In the genomic region with DNA sequence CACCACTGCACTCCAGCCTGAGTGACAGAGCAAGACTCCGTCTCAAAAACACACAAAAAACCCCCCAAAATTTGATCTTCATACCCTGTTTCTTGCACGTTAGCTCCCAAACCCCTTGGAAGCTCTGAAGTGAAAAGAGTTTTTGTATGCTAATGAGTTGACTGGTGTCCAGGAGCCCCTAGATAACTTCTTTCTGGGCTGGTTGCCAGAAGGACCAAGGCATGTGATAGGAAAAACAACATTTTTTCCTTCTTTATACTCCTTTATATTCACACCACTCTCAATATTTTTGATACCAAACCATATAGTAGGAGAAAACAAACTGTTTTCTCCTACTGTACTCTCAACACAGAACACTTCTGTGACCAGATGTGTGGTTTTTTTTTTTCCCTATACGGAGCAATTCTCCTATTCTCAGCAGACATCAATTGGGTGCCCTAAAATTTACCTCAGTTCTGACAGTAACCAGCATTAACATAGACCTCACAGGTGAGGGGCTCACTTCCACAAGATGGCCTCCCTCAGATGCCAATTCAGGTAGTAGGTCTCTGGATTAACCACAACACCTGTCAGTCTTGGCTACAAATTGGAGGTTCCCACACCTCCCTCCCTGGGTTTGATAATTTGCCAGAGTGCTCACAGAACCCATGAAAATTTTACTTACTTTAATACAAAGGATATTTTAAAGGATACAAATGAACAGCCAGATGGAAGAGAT, we compare ENCODE assay signal across 11 cellular contexts. TPM values are rescaled to one million over a fixed set of nuclear protein-coding genes. Genes with fewer than 3 reads are reported as not detected.
DNase-seq lines count a peak whose midpoint lies in the region; ATAC-seq and TF ChIP-seq lines count a peak whose summit lies in the region.
"Had no signal": no experiment of that assay in that cellular context is flagged by ENCODE, and none has a peak within 500 bp of the region (broad histone marks: within the 10 kb centered on the region; RNA-seq: fewer than 3 reads in every experiment).

No MANE protein-coding gene starts in this region.

- peak overlapping the region; percentile 46 for H3K27ac Mint-ChIP-seq in osteocyte (ENCODE audit: unreplicated experiment)
- no peak overlapping the region for H3K27ac Mint-ChIP-seq in activated T-helper 17 cell treated with anti-CD3 and anti-CD28 coated beads, Interleukin-2, amount 50 U/mL, for 72 hours

- no peak for ATAC-seq in HG03097 (IDR thresholded peaks at IDR 0.05; ENCODE audit: low FRiP score, unreplicated experiment)
- no peak for ATAC-seq in activated T-helper 17 cell treated with anti-CD3 and anti-CD28 coated beads, Interleukin-2, amount 50 U/mL, for 72 hours (replicated peaks)
- ATAC-seq: stimulated activated naive CD8-positive, alpha-beta T cell treated with anti-CD3 and anti-CD28 coated beads, Interleukin-15, amount 100 ng/mL, for 72 hours had no signal

- peaks cover 1% of the 10 kb centered on the region for H3K36me3 Mint-ChIP-seq in osteocyte (ENCODE audit: unreplicated experiment)
- H3K36me3 Mint-ChIP-seq in activated T-helper 17 cell treated with anti-CD3 and anti-CD28 coated beads, Interleukin-2, amount 50 U/mL, for 72 hours (ENCODE audit: low read depth), result peaks cover 10% of the 10 kb centered on the region

- DNase-seq in EL (peak; percentile 52), RPMI8226 (peak; percentile 53), erythroblast (lab: John Stamatoyannopoulos, UW) (peak; percentile 81 to 82), osteocyte (ENCODE audit: extremely low spot score, unreplicated experiment) (no peak), NCI-H524 (lab: John Stamatoyannopoulos, UW) (no peak), NCI-H510A treated with DMSO at 0.1 percent for 48 hours (lab: John Stamatoyannopoulos, UW) (no peak)
- DNase-seq: CD4-positive, alpha-beta memory T cell; NCI-H146; stimulated activated naive CD8-positive, alpha-beta T cell treated with anti-CD3 and anti-CD28 coated beads, Interleukin-15, amount 100 ng/mL, for 72 hours had no signal

- no peaks in the 10 kb centered on the region for H3K27me3 Mint-ChIP-seq in osteocyte (ENCODE audit: unreplicated experiment)
- no peaks in the 10 kb centered on the region for H3K27me3 Mint-ChIP-seq in activated T-helper 17 cell treated with anti-CD3 and anti-CD28 coated beads, Interleukin-2, amount 50 U/mL, for 72 hours
- H3K27me3 Mint-ChIP-seq: CD4-positive, alpha-beta memory T cell; stimulated activated naive CD8-positive, alpha-beta T cell treated with anti-CD3 and anti-CD28 coated beads, Interleukin-15, amount 100 ng/mL, for 72 hours had no signal

- H3K4me3 Mint-ChIP-seq in osteocyte (ENCODE audit: unreplicated experiment), result no peak overlapping the region
- no peak overlapping the region for H3K4me3 Mint-ChIP-seq in activated T-helper 17 cell treated with anti-CD3 and anti-CD28 coated beads, Interleukin-2, amount 50 U/mL, for 72 hours
- H3K4me3 Mint-ChIP-seq: CD4-positive, alpha-beta memory T cell; stimulated activated naive CD8-positive, alpha-beta T cell treated with anti-CD3 and anti-CD28 coated beads, Interleukin-15, amount 100 ng/mL, for 72 hours had no signal

- no peak for TF ChIP-seq POLR2A in erythroblast (IDR thresholded peaks at IDR 0.05; ENCODE audit: low read length)

- peaks cover 26% of the 10 kb centered on the region for H3K4me1 Mint-ChIP-seq in osteocyte (ENCODE audit: unreplicated experiment)
- peaks cover 12% of the 10 kb centered on the region for H3K4me1 Mint-ChIP-seq in activated T-helper 17 cell treated with anti-CD3 and anti-CD28 coated beads, Interleukin-2, amount 50 U/mL, for 72 hours

- H3K9me3 Mint-ChIP-seq in osteocyte (ENCODE audit: unreplicated experiment), result no peaks in the 10 kb centered on the region
- no peaks in the 10 kb centered on the region for H3K9me3 Mint-ChIP-seq in activated T-helper 17 cell treated with anti-CD3 and anti-CD28 coated beads, Interleukin-2, amount 50 U/mL, for 72 hours
- H3K9me3 Mint-ChIP-seq: CD4-positive, alpha-beta memory T cell; stimulated activated naive CD8-positive, alpha-beta T cell treated with anti-CD3 and anti-CD28 coated beads, Interleukin-15, amount 100 ng/mL, for 72 hours had no signal

- no peak for TF ChIP-seq CTCF in osteocyte (IDR thresholded peaks at IDR 0.05)

RNA-seq across cellular contexts. Expression of a gene that starts 25.5 kb away (rescaled TPM):
- 34.3 and 37.1 TPM in 2 replicates for total RNA-seq in osteocyte
- 10 to 100 TPM; 10.0 to 12.7 TPM for total RNA-seq in activated T-helper 17 cell treated with anti-CD3 and anti-CD28 coated beads, Interleukin-2, amount 50 U/mL, for 72 hours

RNA-seq across cellular contexts. Expression of a gene that starts 53.6 kb away (rescaled TPM):
- 25.7 and 27.7 TPM in 2 replicates for total RNA-seq in osteocyte
- 10 to 100 TPM; 13.7 to 32.8 TPM for total RNA-seq in activated T-helper 17 cell treated with anti-CD3 and anti-CD28 coated beads, Interleukin-2, amount 50 U/mL, for 72 hours

Comparison
In these comparisons a context has a peak if more than half of its experiments do, and no peak if none do; other contexts are left out.
1. DNase-seq: peak in EL (single experiment), RPMI8226 (single experiment) and erythroblast (2 of 2); none in osteocyte (single experiment), NCI-H524 (0 of 2) and NCI-H510A treated with DMSO at 0.1 percent for 48 hours (single experiment).